ENCODE assay signal across 8 cellular contexts in the genomic region with DNA sequence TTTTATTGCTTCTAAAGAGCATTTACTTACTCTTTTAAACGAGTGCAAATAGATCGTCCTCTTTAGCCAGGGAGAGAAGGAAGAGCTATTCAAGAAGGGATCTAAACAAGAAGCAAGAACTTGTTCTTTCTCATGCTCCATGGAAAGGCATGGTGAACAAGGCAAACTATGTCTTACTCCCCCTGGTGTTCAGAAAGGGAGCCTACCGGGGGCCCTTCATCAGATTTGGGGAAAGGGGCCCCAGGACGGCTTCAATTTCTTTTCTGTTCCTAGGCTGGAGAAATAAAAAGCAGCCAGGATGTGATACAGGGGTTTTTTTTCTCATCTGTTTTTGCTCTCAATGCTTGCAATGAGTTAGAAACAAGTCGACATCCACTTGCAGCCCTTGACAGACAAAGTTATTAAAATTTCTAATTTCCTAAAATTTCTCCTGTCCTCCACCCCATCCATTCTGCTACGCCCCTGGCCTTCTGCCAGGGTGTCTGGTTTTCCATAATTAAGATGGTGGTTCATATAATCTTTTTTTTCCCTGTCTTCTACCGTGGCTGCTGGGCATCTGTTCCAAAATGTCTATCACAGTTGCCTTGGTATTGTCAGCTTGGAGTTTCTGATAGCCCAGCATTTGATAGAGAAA.
A peak's percentile ranks its signal among the peaks of the same experiment; 100 is the strongest.
DNase-seq lines count a peak whose midpoint lies in the region; ATAC-seq and TF ChIP-seq lines count a peak whose summit lies in the region.

No MANE protein-coding gene starts in this region.

- TF ChIP-seq CTCF in LNCAP (IDR thresholded peaks at IDR 0.05) (peak; percentile 77), WERI-Rb-1 (IDR thresholded peaks at IDR 0.05; ENCODE audit: low read depth, low read length) (peak; percentile 54)

- DNase-seq in A172 (ENCODE audit: low spot score) = peak; percentile 58
- DNase-seq in ELF-1 (ENCODE audit: low read depth, low spot score) = peak; percentile 55
- peak; percentile 11 for DNase-seq in WERI-Rb-1
- DNase-seq in left cardiac atrium = peak; percentile 24
- DNase-seq in stimulated activated CD4-positive, alpha-beta T cell treated with anti-CD3 and anti-CD28 coated beads, Interleukin-1b, Interleukin-23, amount 100 ng/mL, for 48 hours = peak; percentile 2
- DNase-seq in OCI-M2 (lab: John Stamatoyannopoulos, UW; ENCODE audit: unreplicated experiment) = no peak

- no peak overlapping the region for H3K27ac ChIP-seq in WERI-Rb-1

- peaks cover 57% of the 10 kb centered on the region for H3K27me3 ChIP-seq in WERI-Rb-1 (ENCODE audit: insufficient read depth, low read depth, severe bottlenecking)

- H3K36me3 ChIP-seq in WERI-Rb-1 = no peaks in the 10 kb centered on the region

- intact Hi-C loops in left cardiac atrium (cut with DNase I) = loop anchor here (5.0 to 10.0 kb wide), 2 partner anchors 228 to 329 kb away; no protein-coding TSS in a partner anchor

- peak in 1 of 2 donors; percentile 23 for ATAC-seq in left cardiac atrium
- ATAC-seq in GM21447 (IDR thresholded peaks at IDR 0.05; ENCODE audit: unreplicated experiment) = no peak

- H3K4me3 ChIP-seq in WERI-Rb-1 (ENCODE audit: low read depth, low read length) = no peak overlapping the region

- no peaks in the 10 kb centered on the region for H3K9me3 ChIP-seq in WERI-Rb-1 (ENCODE audit: severe bottlenecking)
